ENCODE assay signal across 25 cellular contexts in the genomic region with DNA sequence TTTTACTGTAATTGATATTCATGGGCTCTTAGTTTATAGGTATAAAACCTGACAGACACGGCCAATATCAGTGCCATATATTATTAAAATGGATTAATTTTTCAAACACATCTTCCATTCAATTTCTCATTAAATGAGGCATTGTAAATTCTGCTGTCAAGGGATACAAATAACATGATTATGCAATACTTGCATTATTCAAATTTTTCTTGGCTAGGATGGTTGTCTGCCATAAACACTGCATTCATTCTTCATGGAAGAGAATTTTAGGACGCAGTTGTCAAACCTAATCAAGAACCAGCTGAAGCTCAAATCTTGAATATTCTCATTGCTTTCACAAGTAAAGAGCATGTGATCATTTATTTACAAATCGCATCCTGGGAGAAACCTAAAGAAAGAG.
"Had no signal": no experiment of that assay in that cellular context is flagged by ENCODE, and none has a peak within 500 bp of the region (broad histone marks: within the 10 kb centered on the region; RNA-seq: fewer than 3 reads in every experiment).

No MANE protein-coding gene starts in this region.

- H3K9me3 ChIP-seq: esophagus squamous epithelium, gastrocnemius medialis, neutrophil, spleen, thoracic aorta, tibial nerve, upper lobe of left lung had no signal

- H3K27ac ChIP-seq: esophagus squamous epithelium, gastrocnemius medialis, neutrophil, parathyroid adenoma, spleen, thoracic aorta, tibial nerve, upper lobe of left lung had no signal

- H3K4me3 Mint-ChIP-seq: effector memory CD8-positive, alpha-beta T cell; memory B cell; naive B cell; natural killer cell treated with Interleukin-12 subunit alpha and Interleukin-12 subunit beta and Interleukin-15 and Interleukin-18, amount 100 ng/mL, for 72 hours; neural crest cell; stimulated activated naive B cell treated with anti-CD40 and anti-IgM and Interleukin-4, amounts not matched to agents 10 μg/mL and 1 μg/mL and 100 μg/mL, for 72 hours; stimulated activated naive CD8-positive, alpha-beta T cell treated with anti-CD3 and anti-CD28 coated beads, Interleukin-15, Interleukin-2, amounts not matched to agents 100 ng/mL and 50 ng/mL, for 24 hours had no signal

- H3K4me1 Mint-ChIP-seq: memory B cell; naive B cell; stimulated activated naive B cell treated with anti-CD40 and anti-IgM and Interleukin-4, amounts not matched to agents 10 μg/mL and 1 μg/mL and 100 μg/mL, for 72 hours had no signal

- H3K27me3 ChIP-seq: esophagus squamous epithelium, gastrocnemius medialis, neutrophil, spleen, tibial nerve, upper lobe of left lung had no signal

- H3K27ac Mint-ChIP-seq: effector memory CD8-positive, alpha-beta T cell; memory B cell; naive B cell; natural killer cell treated with Interleukin-12 subunit alpha and Interleukin-12 subunit beta and Interleukin-15 and Interleukin-18, amount 100 ng/mL, for 72 hours; progenitor cell of endocrine pancreas; stimulated activated naive B cell treated with anti-CD40 and anti-IgM and Interleukin-4, amounts not matched to agents 10 μg/mL and 1 μg/mL and 100 μg/mL, for 72 hours; stimulated activated naive CD8-positive, alpha-beta T cell treated with anti-CD3 and anti-CD28 coated beads, Interleukin-15, Interleukin-2, amounts not matched to agents 100 ng/mL and 50 ng/mL, for 24 hours had no signal

- H3K79me2 ChIP-seq: parathyroid adenoma had no signal

- H3K4me3 ChIP-seq: esophagus squamous epithelium, gastrocnemius medialis, lung, spleen, thoracic aorta, tibial nerve, upper lobe of left lung had no signal

- DNase-seq: cortex of kidney; effector memory CD8-positive, alpha-beta T cell; erythroblast; esophagus squamous epithelium; gastrocnemius medialis; head of caudate nucleus; kidney; naive B cell; spleen; stimulated activated naive B cell treated with anti-CD40 and anti-IgM and Interleukin-4, amounts not matched to agents 10 μg/mL and 1 μg/mL and 100 μg/mL, for 72 hours; upper lobe of left lung had no signal

- H3K36me3 ChIP-seq: esophagus squamous epithelium, gastrocnemius medialis, neutrophil, spleen, thoracic aorta, tibial nerve, upper lobe of left lung had no signal

- H3K9ac ChIP-seq: parathyroid adenoma had no signal

- H2AFZ ChIP-seq: parathyroid adenoma had no signal

- H3K36me3 Mint-ChIP-seq: memory B cell; naive B cell; natural killer cell treated with Interleukin-12 subunit alpha and Interleukin-12 subunit beta and Interleukin-15 and Interleukin-18, amount 100 ng/mL, for 72 hours; stimulated activated naive B cell treated with anti-CD40 and anti-IgM and Interleukin-4, amounts not matched to agents 10 μg/mL and 1 μg/mL and 100 μg/mL, for 72 hours had no signal

- H3K9me3 Mint-ChIP-seq: stimulated activated naive B cell treated with anti-CD40 and anti-IgM and Interleukin-4, amounts not matched to agents 10 μg/mL and 1 μg/mL and 100 μg/mL, for 72 hours had no signal

- FAIRE-seq: endometrium, kidney, urothelium cell line had no signal

- ATAC-seq: effector memory CD8-positive, alpha-beta T cell; gastrocnemius medialis; left lobe of liver; natural killer cell treated with Interleukin-12 subunit alpha and Interleukin-12 subunit beta and Interleukin-15 and Interleukin-18, amount 100 ng/mL, for 72 hours; sciatic nerve; stimulated activated naive B cell treated with anti-CD40 and anti-IgM and Interleukin-4, amounts not matched to agents 10 μg/mL and 1 μg/mL and 100 μg/mL, for 72 hours had no signal

- H3K4me1 ChIP-seq: gastrocnemius medialis, parathyroid adenoma, spleen, tibial nerve had no signal

- H3K27me3 Mint-ChIP-seq: effector memory CD8-positive, alpha-beta T cell; natural killer cell treated with Interleukin-12 subunit alpha and Interleukin-12 subunit beta and Interleukin-15 and Interleukin-18, amount 100 ng/mL, for 72 hours; progenitor cell of endocrine pancreas had no signal
